Comparison of ENCODE assay signal across 1 cellular context in genomic region chr17:55433029-55433628, GRCh38.
TF ChIP-seq lines count a peak whose summit lies in the region.

No MANE protein-coding gene starts in this region.

TF ChIP-seq in HCT116, 20 proteins besides CTCF, POLR2A, EP300 and RAD21 (continued from another document):
- TF ChIP-seq EZH2phosphoT487 (IDR thresholded peaks at IDR 0.05; ENCODE audit: borderline replicate concordance) (no peak), POLR2AphosphoS5 (IDR thresholded peaks at IDR 0.05; ENCODE audit: low read depth, low read length) (peak; percentile 63; the same call in 1 of the 2 replicates)
